In the genomic region with DNA sequence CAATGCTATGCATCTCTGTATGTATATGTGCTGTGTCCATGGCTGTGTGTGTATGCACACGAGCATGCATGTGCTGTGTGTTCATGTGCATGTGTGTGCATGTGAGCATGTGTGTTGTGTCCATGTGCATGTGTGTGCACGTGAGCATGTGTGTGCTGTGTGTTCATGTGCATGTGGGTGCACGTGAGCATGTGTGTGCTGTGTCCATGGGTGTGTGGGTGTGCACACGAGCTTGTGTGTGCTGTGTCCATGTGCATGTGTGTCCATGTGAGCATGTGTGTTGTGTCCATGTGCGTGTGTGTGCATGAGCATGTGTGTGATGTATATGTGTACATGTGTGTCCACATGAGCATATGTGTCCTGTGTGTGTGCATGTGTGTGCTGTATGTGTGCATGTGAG, we compare ENCODE assay signal across 1 cellular context.
TF ChIP-seq lines count a peak whose summit lies in the region.

No MANE protein-coding gene starts in this region.

TF ChIP-seq in GM12878, 131 proteins besides CTCF, POLR2A, EP300 and RAD21 (continued from another document):
- no peak for TF ChIP-seq SRF (IDR thresholded peaks at IDR 0.05; ENCODE audit: low read depth in 2 of 2, low read length in 2 of 2)
